ENCODE assay signal across 21 cellular contexts in the genomic region with DNA sequence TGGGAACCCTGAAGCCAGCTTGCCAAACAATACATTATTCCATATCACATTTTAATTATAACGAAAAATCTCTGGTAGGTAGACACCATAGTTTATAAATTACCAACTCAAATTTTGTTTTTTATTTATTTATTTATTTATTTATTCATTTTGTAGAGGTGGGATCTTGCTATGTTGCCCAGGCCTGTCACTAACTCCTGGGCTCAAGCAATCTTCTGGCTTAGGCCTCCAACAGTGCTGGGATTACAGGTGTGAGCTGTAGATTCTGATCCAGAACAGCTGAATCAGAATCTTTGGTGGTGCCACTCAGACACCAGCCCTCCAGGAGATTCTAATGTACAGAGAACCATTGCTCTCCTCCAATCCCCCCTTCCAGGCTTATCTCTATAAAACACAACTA. TPM values are rescaled to one million over a fixed set of nuclear protein-coding genes. Genes with fewer than 3 reads are reported as not detected.
"Had no signal": no experiment of that assay in that cellular context is flagged by ENCODE, and none has a peak within 500 bp of the region (broad histone marks: within the 10 kb centered on the region; RNA-seq: fewer than 3 reads in every experiment).

No MANE protein-coding gene starts in this region.

- H3K9me3 ChIP-seq: neutrophil, tibial nerve had no signal

- H3K27ac Mint-ChIP-seq: activated naive CD4-positive, alpha-beta T cell treated with anti-CD3 and anti-CD28 coated beads, Interleukin-2, amount 50 U/mL, for 24 hours; activated T-cell treated with anti-CD3 and anti-CD28 coated beads, Interleukin-2, amount 50 U/mL, for 72 hours; stimulated activated naive B cell treated with anti-CD40 and anti-IgM and Interleukin-4, amounts not matched to agents 10 μg/mL and 1 μg/mL and 100 μg/mL, for 72 hours had no signal

- ATAC-seq: activated CD4-positive, CD25-positive, alpha-beta regulatory T cell treated with anti-CD3 and anti-CD28 coated beads, Interleukin-2, amount 50 U/mL, for 24 hours; activated T-cell treated with anti-CD3 and anti-CD28 coated beads, Interleukin-2, amount 50 U/mL, for 72 hours; effector memory CD8-positive, alpha-beta T cell; foreskin keratinocyte; stimulated activated naive B cell treated with anti-CD40 and anti-IgM and Interleukin-4, amounts not matched to agents 10 μg/mL and 1 μg/mL and 100 μg/mL, for 72 hours had no signal

- H3K4me1 ChIP-seq: foreskin keratinocyte had no signal

- H3K27me3 ChIP-seq: foreskin keratinocyte, tibial nerve had no signal

- DNase-seq: activated CD4-positive, alpha-beta T cell treated with anti-CD3 and anti-CD28 coated beads, Interleukin-2, amount 50 U/mL, for 1 hour; activated CD8-positive, alpha-beta memory T cell treated with anti-CD3 and anti-CD28 coated beads for 24 hours; activated CD8-positive, alpha-beta memory T cell treated with anti-CD3 and anti-CD28 coated beads, Interleukin-2, amount 50 U/mL, for 48 hours; activated gamma-delta T cell; activated T-cell treated with anti-CD3 and anti-CD28 coated beads, Interleukin-2, amount 50 U/mL, for 72 hours; effector memory CD8-positive, alpha-beta T cell; foreskin keratinocyte; mammary epithelial cell; midbrain; stimulated activated naive B cell treated with anti-CD40 and anti-IgM and Interleukin-4, amounts not matched to agents 10 μg/mL and 1 μg/mL and 100 μg/mL, for 72 hours; T1000 had no signal

- H3K9me3 Mint-ChIP-seq: activated naive CD4-positive, alpha-beta T cell treated with anti-CD3 and anti-CD28 coated beads, Interleukin-2, amount 50 U/mL, for 24 hours; activated T-cell treated with anti-CD3 and anti-CD28 coated beads, Interleukin-2, amount 50 U/mL, for 72 hours; effector memory CD8-positive, alpha-beta T cell; stimulated activated naive B cell treated with anti-CD40 and anti-IgM and Interleukin-4, amounts not matched to agents 10 μg/mL and 1 μg/mL and 100 μg/mL, for 72 hours had no signal

- H3K27me3 Mint-ChIP-seq: effector memory CD8-positive, alpha-beta T cell; stimulated activated naive B cell treated with anti-CD40 and anti-IgM and Interleukin-4, amounts not matched to agents 10 μg/mL and 1 μg/mL and 100 μg/mL, for 72 hours had no signal

- H3K9ac ChIP-seq: parathyroid adenoma had no signal

- H3K79me2 ChIP-seq: parathyroid adenoma had no signal

- H3K36me3 ChIP-seq: neutrophil had no signal

- H3K27ac ChIP-seq: foreskin keratinocyte, neutrophil had no signal

- FAIRE-seq: keratinocyte had no signal

RNA-seq across cellular contexts. Expression of gene PON3, which starts 37.0 kb away (rescaled TPM):
- total RNA-seq: T-helper 1 cell treated with Interleukin-12 subunit alpha and Interleukin-12 subunit beta and Interleukin-4 antibody, amounts not matched to agents 30 ng/mL and 1 ng/mL, for 36 hours had no signal

RNA-seq across cellular contexts. Expression of gene ASB4, which starts 52.6 kb away (rescaled TPM):
- total RNA-seq: activated T-cell treated with anti-CD3 and anti-CD28 coated beads, Interleukin-2, amount 50 U/mL, for 72 hours; dermis microvascular lymphatic vessel endothelial cell; fibroblast of lung; foreskin keratinocyte; mammary epithelial cell; renal cortical epithelial cell; T-helper 1 cell treated with Interleukin-12 subunit alpha and Interleukin-12 subunit beta and Interleukin-4 antibody, amounts not matched to agents 30 ng/mL and 1 ng/mL, for 36 hours; tibial nerve had no signal
- polyA plus RNA-seq: fibroblast of lung, foreskin keratinocyte, keratinocyte, mammary epithelial cell had no signal
